Comparison of ENCODE assay signal across 13 cellular contexts in the genomic region with DNA sequence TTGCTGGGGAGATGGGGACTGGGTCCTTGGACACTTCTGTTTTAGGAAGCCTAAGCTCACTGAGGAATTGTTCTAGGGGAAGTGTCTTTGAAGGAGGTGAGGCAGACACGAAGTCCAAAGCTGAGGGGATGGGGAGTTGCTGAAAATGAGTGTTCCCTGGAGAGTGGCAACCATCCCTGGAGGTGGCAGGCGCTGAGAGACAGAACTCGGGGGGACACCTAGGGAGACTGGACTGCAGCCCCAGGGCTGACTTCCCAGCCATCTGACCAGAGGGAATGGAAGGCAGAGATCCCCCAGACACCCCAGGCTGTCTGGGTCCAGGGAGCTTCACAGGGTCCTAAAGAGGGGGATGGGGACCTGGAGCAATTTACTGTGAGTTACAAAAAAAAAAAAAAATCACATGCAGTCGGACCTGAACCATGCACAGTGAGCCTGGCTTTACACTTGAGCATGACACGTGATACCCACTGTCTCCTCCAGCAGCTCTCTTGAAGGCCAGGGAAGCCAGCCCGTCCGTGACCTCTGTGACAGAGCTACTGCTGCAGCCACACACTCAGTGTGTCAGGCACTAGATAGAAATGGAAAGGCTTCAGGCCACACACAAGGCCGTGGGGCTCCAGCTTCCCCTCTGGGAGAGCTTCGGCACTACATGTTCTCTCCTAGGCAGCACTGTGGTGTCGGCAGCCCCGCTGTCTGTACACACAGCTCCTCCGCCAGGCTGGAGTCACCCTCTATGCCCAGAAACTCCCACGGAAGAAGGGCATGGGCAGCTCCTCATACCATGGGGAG.
"Had no signal": no experiment of that assay in that cellular context is flagged by ENCODE, and none has a peak within 500 bp of the region (broad histone marks: within the 10 kb centered on the region; RNA-seq: fewer than 3 reads in every experiment).

No MANE protein-coding gene starts in this region.

- H3K4me3 ChIP-seq: esophagus muscularis mucosa, gastroesophageal sphincter, skin epidermis, thoracic aorta had no signal

- H3K27ac ChIP-seq: esophagus muscularis mucosa, gastroesophageal sphincter, skin epidermis, thoracic aorta had no signal

- DNase-seq: activated CD4-positive, alpha-beta T cell treated with anti-CD3 and anti-CD28 coated beads, Interleukin-2, amount 50 U/mL, for 48 hours; dermis blood vessel endothelial cell; effector memory CD4-positive, alpha-beta T cell; occipital lobe; stimulated activated CD4-positive, alpha-beta T cell treated with anti-CD3 and anti-CD28 coated beads, Interleukin-4, amount 100 ng/mL, for 1 hour had no signal

- H3K9me3 ChIP-seq: thoracic aorta had no signal

- H3K36me3 ChIP-seq: esophagus muscularis mucosa, gastroesophageal sphincter, thoracic aorta had no signal

- FAIRE-seq: endothelial cell of umbilical vein, TTC549 had no signal

- ATAC-seq: gastroesophageal sphincter; natural killer cell treated with Interleukin-12 subunit alpha and Interleukin-12 subunit beta and Interleukin-15 and Interleukin-18, amount 100 ng/mL, for 72 hours; stimulated activated memory B cell treated with anti-CD40 and anti-IgM and Interleukin-4, amounts not matched to agents 10 μg/mL and 1 μg/mL and 100 μg/mL, for 72 hours had no signal

- H3K4me1 ChIP-seq: esophagus muscularis mucosa, gastroesophageal sphincter had no signal
